In genomic region chr22:22510833-22511232, GRCh38 we compare ENCODE assay signal across 1 cellular context.
TF ChIP-seq lines count a peak whose summit lies in the region.
"Not testable (repeated sequence)": the region's sequence is repeated elsewhere in the genome, so short reads cannot be mapped to it uniquely, and the experiment has no call there.

No MANE protein-coding gene starts in this region.

TF ChIP-seq in K562, 482 proteins besides CTCF, POLR2A, EP300 and RAD21:
- 0 out of 2 replicates have a peak, but pooled peaks have one; percentile 51 for TF ChIP-seq ZNF609 (CRISPR knock-in tag; IDR thresholded peaks at IDR 0.05; ENCODE audit: borderline replicate concordance)
- TF ChIP-seq STAT6 (CRISPR knock-in tag; IDR thresholded peaks at IDR 0.05), result 0 out of 2 replicates have a peak, but pooled peaks have one; percentile 71
- 0 out of 2 replicates have a peak, but pooled peaks have one; percentile 14 for TF ChIP-seq ZFP91 (CRISPR knock-in tag; IDR thresholded peaks at IDR 0.05)
- not testable (repeated sequence) for TF ChIP-seq TEAD4 (IDR thresholded peaks at IDR 0.05; ENCODE audit: low read length)
- 0 out of 2 replicates have a peak, but pooled peaks have one; percentile 45 for TF ChIP-seq TEAD4 (CRISPR knock-in tag; IDR thresholded peaks at IDR 0.05; ENCODE audit: borderline replicate concordance)
- peak; percentile 30; the same call in 1 of the 2 replicates for TF ChIP-seq E2F1 (CRISPR knock-in tag; IDR thresholded peaks at IDR 0.05)
- TF ChIP-seq MLX (CRISPR knock-in tag; conservative IDR thresholded peaks at IDR 0.05), result 0 out of 4 replicates have a peak, but pooled peaks of 1 of the 2 experiments have one; percentile 19
